In genomic region chr5:5071554-5071953, GRCh38 we compare ENCODE assay signal across 21 cellular contexts.
"Had no signal": no experiment of that assay in that cellular context is flagged by ENCODE, and none has a peak within 500 bp of the region (broad histone marks: within the 10 kb centered on the region; RNA-seq: fewer than 3 reads in every experiment).

No MANE protein-coding gene starts in this region.

- H3K4me1 ChIP-seq: SJSA1 had no signal

- FAIRE-seq: RCC 7860 had no signal

- H3K4me3 ChIP-seq: SJSA1, SK-N-MC had no signal

- H3K9me3 ChIP-seq: SJSA1 had no signal

- DNase-seq: KBM-7, MV-4-11, NCI-H1048, NCI-H1105, NCI-H1417, NCI-H1436 treated with DMSO at 0.1 percent for 48 hours, NCI-H1694, NCI-H187 treated with DMSO at 0.1 percent for 48 hours, NCI-H2029 treated with DMSO at 0.1 percent for 48 hours, NCI-H2107, NCI-H2227 treated with DMSO at 0.1 percent for 48 hours, NCI-H524, NCI-H526 treated with DMSO at 0.1 percent for 48 hours, NCI-H774, Right ventricle myocardium superior, RPMI8226, SIG-M5, T-helper 1 cell had no signal

- H3K27ac ChIP-seq: SJSA1, SK-N-MC had no signal

- H3K36me3 ChIP-seq: SJSA1 had no signal
